ENCODE assay signal across 16 cellular contexts in the genomic region with DNA sequence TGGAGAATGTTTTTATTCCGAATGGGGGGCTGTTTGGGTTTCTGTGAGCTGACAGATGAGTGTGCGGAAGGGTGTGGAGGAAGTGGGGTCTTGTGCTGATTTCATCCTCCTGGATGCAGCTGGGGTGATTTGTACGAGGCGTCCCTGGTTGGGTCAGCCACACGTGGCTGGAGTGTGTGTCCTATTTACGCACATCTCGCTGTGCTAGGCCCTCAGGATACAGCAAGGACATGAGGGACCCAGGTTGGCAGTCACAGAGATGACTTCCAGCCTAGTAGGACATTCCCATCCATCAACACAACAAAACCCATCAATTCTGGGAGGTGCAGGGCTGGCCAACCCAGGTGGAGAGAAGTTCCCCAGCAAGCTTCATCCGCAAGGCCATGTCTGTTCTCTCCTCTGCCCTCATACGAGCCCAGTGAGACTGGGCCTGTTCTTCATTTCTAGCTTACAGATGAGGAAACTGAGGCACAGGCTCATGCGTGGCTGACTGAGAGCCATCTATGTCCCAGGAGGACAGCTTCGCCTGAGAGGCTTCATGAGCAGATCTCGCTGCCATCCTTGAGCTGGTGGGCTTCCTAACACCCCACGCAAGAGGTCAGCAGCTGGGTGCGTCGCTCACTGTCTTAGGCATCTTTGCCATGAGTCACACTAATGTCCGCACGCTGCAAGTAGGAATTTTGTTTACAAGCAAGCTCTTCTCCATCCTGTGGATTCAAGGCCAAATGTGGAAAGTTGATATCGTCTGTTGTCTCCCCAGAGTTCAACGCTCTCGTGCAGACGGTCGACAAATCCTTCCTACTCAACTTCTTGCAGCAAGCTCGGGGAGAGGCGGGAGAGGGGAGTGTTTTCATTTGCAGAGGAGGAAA. TPM values are rescaled to one million over a fixed set of nuclear protein-coding genes. Genes with fewer than 3 reads are reported as not detected.
A peak's percentile ranks its signal among the peaks of the same experiment; 100 is the strongest.
DNase-seq lines count a peak whose midpoint lies in the region; ATAC-seq and TF ChIP-seq lines count a peak whose summit lies in the region.
"Had no signal": no experiment of that assay in that cellular context is flagged by ENCODE, and none has a peak within 500 bp of the region (broad histone marks: within the 10 kb centered on the region; RNA-seq: fewer than 3 reads in every experiment).

No MANE protein-coding gene starts in this region.

- no peak for TF ChIP-seq EP300 in stomach (IDR thresholded peaks at IDR 0.05)

- 70 to 79% (median 77%) methylated on average over 24 of the region's 24 CpGs for WGBS in stomach, 5 donors
- 74% methylated on average over 24 of the region's 24 CpGs for WGBS in right cardiac atrium

- peaks cover 0 to 7% (median 0%) of the 10 kb centered on the region in 3 donors for H3K27me3 ChIP-seq in stomach
- H3K27me3 ChIP-seq in right cardiac atrium (ENCODE audit: control insufficient read depth, insufficient read depth), result no peaks in the 10 kb centered on the region
- H3K27me3 ChIP-seq: MG63, vagina had no signal

- H3K36me3 ChIP-seq in stomach, result peaks cover 3 to 36% (median 18%) of the 10 kb centered on the region in 4 donors
- H3K36me3 ChIP-seq: gastrocnemius medialis, MG63, vagina had no signal

- no peak for DNase-seq in activated T-cell treated with anti-CD3 and anti-CD28 coated beads, Interleukin-2, amount 50 U/mL, for 24 hours
- DNase-seq in activated T-cell treated with anti-CD3 and anti-CD28 coated beads, Interleukin-2, amount 50 U/mL, for 48 hours, result no peak
- no peak for DNase-seq in WTC11 (ENCODE audit: low spot score)
- DNase-seq in foreskin fibroblast, result peak; percentile 68 to 69
- DNase-seq in stomach, result no peak
- DNase-seq in right cardiac atrium, result no peak
- DNase-seq in erythroblast (lab: John Stamatoyannopoulos, UW), result no peak
- DNase-seq in stimulated activated CD4-positive, alpha-beta T cell treated with anti-CD3 and anti-CD28 coated beads, Interleukin-4, amount 100 ng/mL, for 24 hours, result no peak
- DNase-seq: activated effector memory CD4-positive, alpha-beta T cell treated with anti-CD3 and anti-CD28 coated beads, Interleukin-2, amount 50 U/mL, for 16 hours; DMS53; gastrocnemius medialis; kidney glomerular epithelial cell; MG63; stimulated activated CD4-positive, alpha-beta T cell treated with anti-CD3 and anti-CD28 coated beads, Interleukin-12 subunit alpha, Interleukin-12 subunit beta, amount 100 ng/mL, for 4 hours had no signal

- POLR2A ChIA-PET in WTC11 (lab: Charles Lee), result no interaction called here

- CTCF ChIA-PET in WTC11 (lab: Charles Lee), result interaction anchor here (1.0 to 1.8 kb wide), 2 partner anchors 66 to 104 kb away, joined by 3 to 10 read pairs; no protein-coding TSS in a partner anchor

- H3K4me1 Mint-ChIP-seq in activated T-cell treated with anti-CD3 and anti-CD28 coated beads, Interleukin-2, amount 50 U/mL, for 24 hours (ENCODE audit: low read depth), result peaks cover 59% of the 10 kb centered on the region
- peaks cover 9% of the 10 kb centered on the region for H3K4me1 Mint-ChIP-seq in WTC11

- peak overlapping the region in 4 of 5 donors; percentile 39 to 71 (median 55) for H3K27ac ChIP-seq in stomach
- H3K27ac ChIP-seq in right cardiac atrium (ENCODE audit: low read length), result no peak overlapping the region
- H3K27ac ChIP-seq: A549, gastrocnemius medialis, vagina had no signal

- peaks cover 0 to 11% (median 4%) of the 10 kb centered on the region in 4 donors for H3K4me1 ChIP-seq in stomach
- no peaks in the 10 kb centered on the region for H3K4me1 ChIP-seq in right cardiac atrium (ENCODE audit: control insufficient read depth, insufficient read depth, low read length)
- H3K4me1 ChIP-seq: A549, gastrocnemius medialis had no signal

- H3K4me3 Mint-ChIP-seq in activated T-cell treated with anti-CD3 and anti-CD28 coated beads, Interleukin-2, amount 50 U/mL, for 24 hours, result no peak overlapping the region
- H3K4me3 Mint-ChIP-seq in WTC11, result no peak overlapping the region

- H3K9me3 ChIP-seq in stomach, result no peaks in the 10 kb centered on the region
- no peaks in the 10 kb centered on the region for H3K9me3 ChIP-seq in right cardiac atrium (ENCODE audit: control insufficient read depth, low read length)
- H3K9me3 ChIP-seq: A549, gastrocnemius medialis, MG63, vagina had no signal

- H3K4me3 ChIP-seq in foreskin fibroblast (ENCODE audit: low read depth in 1 of 2, low read length in 2 of 2), result no peak overlapping the region
- no peak overlapping the region for H3K4me3 ChIP-seq in stomach
- no peak overlapping the region for H3K4me3 ChIP-seq in right cardiac atrium (ENCODE audit: low read length)
- H3K4me3 ChIP-seq: A549, gastrocnemius medialis, MG63, vagina had no signal

- peaks cover 3% of the 10 kb centered on the region for H3K9me3 Mint-ChIP-seq in activated T-cell treated with anti-CD3 and anti-CD28 coated beads, Interleukin-2, amount 50 U/mL, for 24 hours
- no peaks in the 10 kb centered on the region for H3K9me3 Mint-ChIP-seq in WTC11

- peaks cover 57% of the 10 kb centered on the region for H3K36me3 Mint-ChIP-seq in activated T-cell treated with anti-CD3 and anti-CD28 coated beads, Interleukin-2, amount 50 U/mL, for 24 hours (ENCODE audit: low read depth)
- H3K36me3 Mint-ChIP-seq in WTC11, result no peaks in the 10 kb centered on the region

- TF ChIP-seq POLR2A in stomach (IDR thresholded peaks at IDR 0.05) (no peak), erythroblast (IDR thresholded peaks at IDR 0.05; ENCODE audit: low read length) (no peak)

- H3K27me3 Mint-ChIP-seq in activated T-cell treated with anti-CD3 and anti-CD28 coated beads, Interleukin-2, amount 50 U/mL, for 24 hours, result peaks cover 4% of the 10 kb centered on the region
- H3K27me3 Mint-ChIP-seq in WTC11 (ENCODE audit: low read depth), result no peaks in the 10 kb centered on the region

- peak overlapping the region; percentile 95 for H3K27ac Mint-ChIP-seq in activated T-cell treated with anti-CD3 and anti-CD28 coated beads, Interleukin-2, amount 50 U/mL, for 24 hours
- H3K27ac Mint-ChIP-seq in WTC11, result 0 out of 2 replicates have a peak overlapping the region, but pooled peaks have one; percentile 37

- ATAC-seq in WTC11, result no peak
- no peak for ATAC-seq in right cardiac atrium
- ATAC-seq: A549 had no signal

- TF ChIP-seq CTCF in WTC11 (IDR thresholded peaks at IDR 0.05) (no peak), foreskin fibroblast (IDR thresholded peaks at IDR 0.05; ENCODE audit: low read depth, low read length) (no peak), stomach (IDR thresholded peaks at IDR 0.05) (no peak)

- intact Hi-C loops in stomach (cut with DNase I; ENCODE audit: low total_unique reads) (no loop called here), right cardiac atrium (cut with DNase I) (no loop called here)

TF ChIP-seq in WTC11, 78 proteins besides CTCF, POLR2A, EP300 and RAD21:
- TF ChIP-seq OVOL2 (CRISPR knock-in tag; IDR thresholded peaks at IDR 0.05; ENCODE audit: borderline replicate concordance), result no peak
- TF ChIP-seq, protein P1, sequence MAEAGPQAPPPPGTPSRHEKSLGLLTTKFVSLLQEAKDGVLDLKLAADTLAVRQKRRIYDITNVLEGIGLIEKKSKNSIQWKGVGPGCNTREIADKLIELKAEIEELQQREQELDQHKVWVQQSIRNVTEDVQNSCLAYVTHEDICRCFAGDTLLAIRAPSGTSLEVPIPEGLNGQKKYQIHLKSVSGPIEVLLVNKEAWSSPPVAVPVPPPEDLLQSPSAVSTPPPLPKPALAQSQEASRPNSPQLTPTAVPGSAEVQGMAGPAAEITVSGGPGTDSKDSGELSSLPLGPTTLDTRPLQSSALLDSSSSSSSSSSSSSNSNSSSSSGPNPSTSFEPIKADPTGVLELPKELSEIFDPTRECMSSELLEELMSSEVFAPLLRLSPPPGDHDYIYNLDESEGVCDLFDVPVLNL (CRISPR knock-in tag; IDR thresholded peaks at IDR 0.05; ENCODE audit: borderline replicate concordance, low read depth), result no peak
- TF ChIP-seq, protein P2, sequence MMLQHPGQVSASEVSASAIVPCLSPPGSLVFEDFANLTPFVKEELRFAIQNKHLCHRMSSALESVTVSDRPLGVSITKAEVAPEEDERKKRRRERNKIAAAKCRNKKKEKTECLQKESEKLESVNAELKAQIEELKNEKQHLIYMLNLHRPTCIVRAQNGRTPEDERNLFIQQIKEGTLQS (CRISPR knock-in tag; conservative IDR thresholded peaks at IDR 0.05), result no peak
- no peak for TF ChIP-seq FOXP1 (CRISPR knock-in tag; IDR thresholded peaks at IDR 0.05; ENCODE audit: borderline replicate concordance)

RNA-seq across cellular contexts. Expression of a gene that starts 24.4 kb away (rescaled TPM):
- total RNA-seq in WTC11 (2021) (1.1 to 1.7 TPM (median 1.3 TPM) in 3 replicates), stomach (10 to 100 TPM; 10.3 to 49.8 (median 20.3) TPM), right cardiac atrium (1 to 10 TPM; 5.0 to 9.2 (median 5.9) TPM)
- polyA plus RNA-seq in stomach (1 to 10 TPM; 5.2 to 8.2 (median 7.3) TPM), right cardiac atrium (1.6 TPM)

Comparison
In these comparisons a context has a peak if more than half of its experiments do, and no peak if none do; other contexts are left out.
1. DNase-seq: peak in foreskin fibroblast (2 of 2); none in activated T-cell treated with anti-CD3 and anti-CD28 coated beads, Interleukin-2, amount 50 U/mL, for 24 hours (single experiment), activated T-cell treated with anti-CD3 and anti-CD28 coated beads, Interleukin-2, amount 50 U/mL, for 48 hours (0 of 2), WTC11 (single experiment), stomach (single experiment), right cardiac atrium (0 of 3), erythroblast (0 of 2) and stimulated activated CD4-positive, alpha-beta T cell treated with anti-CD3 and anti-CD28 coated beads, Interleukin-4, amount 100 ng/mL, for 24 hours (single experiment).